10 cellular contexts compared by ENCODE assay signal in the genomic region with DNA sequence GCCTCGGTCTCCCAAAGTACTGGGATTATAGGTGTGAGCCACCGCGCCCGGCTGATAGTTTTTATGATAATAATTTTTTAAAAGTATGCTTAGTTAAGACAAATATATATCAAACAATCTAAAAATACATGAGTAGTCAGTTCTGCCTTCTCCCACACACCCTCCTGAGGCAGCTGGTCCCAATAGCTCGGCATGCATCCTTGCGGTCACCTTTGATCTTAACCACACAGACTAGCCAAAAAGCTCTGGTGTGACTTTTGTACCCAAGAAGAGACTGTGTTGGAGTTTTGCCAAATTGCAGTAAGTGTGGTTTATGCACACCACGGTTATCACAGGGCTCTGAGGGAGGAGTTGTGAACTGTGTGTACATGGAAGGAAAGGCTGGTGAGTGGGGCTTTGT. TPM values are rescaled to one million over a fixed set of nuclear protein-coding genes. Genes with fewer than 3 reads are reported as not detected.
DNase-seq lines count a peak whose midpoint lies in the region; ATAC-seq and TF ChIP-seq lines count a peak whose summit lies in the region.
"Had no signal": no experiment of that assay in that cellular context is flagged by ENCODE, and none has a peak within 500 bp of the region (broad histone marks: within the 10 kb centered on the region; RNA-seq: fewer than 3 reads in every experiment).

No MANE protein-coding gene starts in this region.

- H3K9me3 Mint-ChIP-seq in T-cell = no peaks in the 10 kb centered on the region
- H3K9me3 Mint-ChIP-seq in activated T-cell treated with anti-CD3 and anti-CD28 coated beads, Interleukin-2, amount 50 U/mL, for 24 hours = no peaks in the 10 kb centered on the region

- peaks cover 16% of the 10 kb centered on the region for H3K36me3 Mint-ChIP-seq in T-cell
- peaks cover 54% of the 10 kb centered on the region for H3K36me3 Mint-ChIP-seq in activated T-cell treated with anti-CD3 and anti-CD28 coated beads, Interleukin-2, amount 50 U/mL, for 24 hours (ENCODE audit: low read depth)

- peak overlapping the region; percentile 26 to 65 (median 37) for H3K4me3 Mint-ChIP-seq in T-cell
- peak overlapping the region; percentile 44 for H3K4me3 Mint-ChIP-seq in activated T-cell treated with anti-CD3 and anti-CD28 coated beads, Interleukin-2, amount 50 U/mL, for 24 hours

- H3K4me3 ChIP-seq in lower lobe of right lung = no peak overlapping the region

- peaks cover 38 to 42% (median 42%) of the 10 kb centered on the region in 3 donors for H3K4me1 Mint-ChIP-seq in T-cell
- H3K4me1 Mint-ChIP-seq in activated T-cell treated with anti-CD3 and anti-CD28 coated beads, Interleukin-2, amount 50 U/mL, for 24 hours (ENCODE audit: low read depth) = peaks cover 38% of the 10 kb centered on the region

- peak; percentile 28 to 78 (median 66) for DNase-seq in T-cell
- peak; percentile 63 for DNase-seq in activated T-cell treated with anti-CD3 and anti-CD28 coated beads, Interleukin-2, amount 50 U/mL, for 24 hours
- no peak for DNase-seq in lower lobe of right lung
- peak; percentile 26 for DNase-seq in stimulated activated CD8-positive, alpha-beta memory T cell treated with anti-CD3 and anti-CD28 coated beads, Interleukin-7, amount 100 ng/mL, for 24 hours (ENCODE audit: low read depth)
- no peak for DNase-seq in erythroblast (lab: John Stamatoyannopoulos, UW)
- DNase-seq in GM20000 (ENCODE audit: low spot score) = no peak
- no peak for DNase-seq in NCI-H1048 (lab: John Stamatoyannopoulos, UW)
- DNase-seq: NCI-H1930 had no signal

- peaks cover 98% of the 10 kb centered on the region for H3K36me3 ChIP-seq in lower lobe of right lung

- peak overlapping the region in 1 of 2 donors; percentile 46 for H3K27ac Mint-ChIP-seq in T-cell
- peak overlapping the region; percentile 65 for H3K27ac Mint-ChIP-seq in activated T-cell treated with anti-CD3 and anti-CD28 coated beads, Interleukin-2, amount 50 U/mL, for 24 hours

- CTCF ChIA-PET in T-cell (lab: Charles Lee) = interaction anchor here in 1 of 2 donors (0.6 to 1.2 kb wide), 2 partner anchors 73 to 94 kb away, joined by 3 read pairs; no protein-coding TSS in a partner anchor

- H3K9me3 ChIP-seq in lower lobe of right lung = no peaks in the 10 kb centered on the region

- no peaks in the 10 kb centered on the region for H3K4me1 ChIP-seq in lower lobe of right lung
- H3K4me1 ChIP-seq: parathyroid adenoma had no signal

- ATAC-seq in T-cell (replicated peaks in 1 of 4) (peak; percentile 84 to 96 (median 94)), lower lobe of right lung (peak; percentile 47 to 62), GM18498 (IDR thresholded peaks at IDR 0.05; ENCODE audit: unreplicated experiment) (no peak)

- TF ChIP-seq CTCF in lower lobe of right lung (IDR thresholded peaks at IDR 0.05) (no peak), GM20000 (IDR thresholded peaks at IDR 0.05; ENCODE audit: extremely low read depth, missing control alignments) (no peak)

- intact Hi-C loops in lower lobe of right lung (cut with DNase I) = no loop called here

- no peaks in the 10 kb centered on the region for H3K27me3 Mint-ChIP-seq in T-cell
- H3K27me3 Mint-ChIP-seq in activated T-cell treated with anti-CD3 and anti-CD28 coated beads, Interleukin-2, amount 50 U/mL, for 24 hours = no peaks in the 10 kb centered on the region

- H3K27ac ChIP-seq in lower lobe of right lung = no peak overlapping the region
- H3K27ac ChIP-seq: parathyroid adenoma had no signal

- no peaks in the 10 kb centered on the region for H3K27me3 ChIP-seq in lower lobe of right lung (ENCODE audit: low read depth)

- no peak for TF ChIP-seq POLR2A in erythroblast (IDR thresholded peaks at IDR 0.05; ENCODE audit: low read length)

- POLR2A ChIA-PET in T-cell (lab: Charles Lee) = interaction anchor here in 1 of 2 donors (0.6 kb wide), 1 partner anchor 88 kb away, joined by 5 read pairs; no protein-coding TSS in a partner anchor

RNA-seq across cellular contexts. Expression of gene ATP6V0A1, which starts 25.6 kb away (rescaled TPM):
- total RNA-seq in T-cell = 10 to 100 TPM; 11.1 to 18.0 (median 14.9) TPM
- 107 TPM for total RNA-seq in lower lobe of right lung

RNA-seq across cellular contexts. Expression of gene NAGLU, which starts 51.7 kb away (rescaled TPM):
- 10 to 100 TPM; 13.2 to 35.1 (median 28.8) TPM for total RNA-seq in T-cell
- total RNA-seq in lower lobe of right lung = 39.1 TPM

Comparison
In these comparisons a context has a peak if more than half of its experiments do, and no peak if none do; other contexts are left out.
1. DNase-seq: peak in T-cell (34 of 34), activated T-cell treated with anti-CD3 and anti-CD28 coated beads, Interleukin-2, amount 50 U/mL, for 24 hours (single experiment) and stimulated activated CD8-positive, alpha-beta memory T cell treated with anti-CD3 and anti-CD28 coated beads, Interleukin-7, amount 100 ng/mL, for 24 hours (single experiment); none in lower lobe of right lung (single experiment), erythroblast (0 of 2), GM20000 (single experiment) and NCI-H1048 (single experiment).